24 cellular contexts compared by ENCODE assay signal in the genomic region with DNA sequence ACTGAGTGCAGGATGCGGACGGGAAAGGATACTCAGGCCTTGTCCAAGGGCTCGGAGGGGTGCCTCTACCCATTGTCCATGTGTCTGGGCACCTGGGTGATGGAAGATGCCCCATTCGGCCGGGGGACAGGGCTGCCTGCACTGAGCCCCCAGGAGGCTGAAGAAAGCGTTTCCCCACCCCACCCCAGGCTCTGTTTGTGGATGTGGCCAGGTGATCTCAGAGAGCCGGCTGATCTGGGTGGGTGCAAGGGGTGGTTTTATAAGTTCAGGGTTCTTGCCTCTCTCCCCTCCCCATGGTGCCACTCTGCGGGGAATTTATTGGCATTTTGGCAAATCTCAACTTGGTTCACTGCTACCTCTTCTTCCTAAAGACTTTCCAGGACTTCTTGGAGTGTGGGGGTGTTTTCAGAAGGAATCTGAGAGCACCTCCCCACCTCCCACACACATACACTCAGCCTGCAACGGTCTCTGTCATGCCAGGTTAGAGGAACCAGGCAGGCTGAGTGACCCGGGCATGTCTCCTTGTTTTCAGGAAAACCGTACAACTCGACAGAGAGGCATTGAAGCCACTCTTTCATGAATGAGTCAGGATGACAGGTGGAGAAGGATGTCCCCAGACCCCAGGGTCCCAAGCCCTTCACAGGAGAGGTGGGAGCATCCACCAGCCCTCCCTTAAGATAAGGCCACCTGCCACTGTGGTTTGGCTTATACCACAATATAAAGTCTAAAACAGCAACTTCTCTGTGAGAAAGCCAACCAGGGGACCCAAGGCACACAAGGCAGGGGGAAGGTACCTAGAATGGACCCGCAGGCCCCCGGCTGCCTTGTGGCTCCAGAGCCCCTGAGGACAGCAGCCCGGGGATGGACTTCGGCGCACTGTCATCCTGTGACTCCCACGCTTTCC.
DNase-seq lines count a peak whose midpoint lies in the region; ATAC-seq, FAIRE-seq and TF ChIP-seq lines count a peak whose summit lies in the region.
"Had no signal": no experiment of that assay in that cellular context is flagged by ENCODE, and none has a peak within 500 bp of the region (broad histone marks: within the 10 kb centered on the region; RNA-seq: fewer than 3 reads in every experiment).

No MANE protein-coding gene starts in this region.

- CTCF ChIA-PET in activated CD8-positive, alpha-beta memory T cell treated with anti-CD3 and anti-CD28 coated beads, Interleukin-2, amount 10 ng/mL, durations not matched to agents 7 days and 5 days (lab: Charles Lee) = interaction anchor here (1.3 kb wide), 1 partner anchor 18 kb away, joined by 3 read pairs; no protein-coding TSS in a partner anchor
- CTCF ChIA-PET in H1 (lab: Charles Lee; ENCODE audit: partially characterized antibody) = no interaction called here

- H3K36me3 ChIP-seq in Loucy (ENCODE audit: insufficient read depth, low read length) = no peaks in the 10 kb centered on the region
- H3K36me3 ChIP-seq in H1 (ENCODE audit: control insufficient read depth in 2 of 4, insufficient read depth in 4 of 4, low read length in 3 of 4) = no peaks in the 10 kb centered on the region
- H3K36me3 ChIP-seq: ascending aorta, lower lobe of right lung, SJSA1 had no signal

- H3K56ac ChIP-seq in H1 (replicated peaks; ENCODE audit: insufficient read length, low read depth, low read length) = no peak overlapping the region

- H4K5ac ChIP-seq in H1 (ENCODE audit: insufficient read length, low read depth, low read length) = peak overlapping the region; percentile 32

- DNase-seq in activated CD8-positive, alpha-beta memory T cell treated with anti-CD3 and anti-CD28 coated beads, Interleukin-2, amount 10 ng/mL, durations not matched to agents 7 days and 5 days = no peak
- no peak for DNase-seq in activated CD8-positive, alpha-beta memory T cell treated with anti-CD3 and anti-CD28 coated beads, Interleukin-2, amount 50 U/mL, for 4 hours
- DNase-seq in H1 (ENCODE audit: low read depth in 1 of 2, low spot score in 2 of 2) = no peak
- no peak for DNase-seq in stimulated activated naive CD8-positive, alpha-beta T cell treated with anti-CD3 and anti-CD28 coated beads, Interleukin-15, amount 100 ng/mL, for 72 hours
- DNase-seq in NCI-H2029 treated with DMSO at 0.1 percent for 48 hours (lab: John Stamatoyannopoulos, UW) = no peak
- DNase-seq in pons (ENCODE audit: low spot score) = no peak
- no peak for DNase-seq in stimulated activated naive B cell treated with anti-CD40 and anti-IgM and Interleukin-4, amounts not matched to agents 10 μg/mL and 1 μg/mL and 100 μg/mL, for 72 hours
- DNase-seq: activated CD4-positive, alpha-beta T cell treated with anti-CD3 and anti-CD28 coated beads for 1 hour; activated naive CD4-positive, alpha-beta T cell treated with Interleukin-2 at 50 U/mL for 16 hours; CD4-positive, alpha-beta T cell; cerebellar nuclear complex; DMS53; effector CD8-positive, alpha-beta T cell; lower lobe of right lung; NCI-H1105 treated with DMSO at 0.1 percent for 48 hours; NCI-H526 treated with DMSO at 0.1 percent for 48 hours; testis had no signal

- no peak overlapping the region for H3K4me3 Mint-ChIP-seq in activated CD8-positive, alpha-beta memory T cell treated with anti-CD3 and anti-CD28 coated beads, Interleukin-2, amount 10 ng/mL, durations not matched to agents 7 days and 5 days
- H3K4me3 Mint-ChIP-seq in stimulated activated naive CD8-positive, alpha-beta T cell treated with anti-CD3 and anti-CD28 coated beads, Interleukin-15, amount 100 ng/mL, for 72 hours = peak overlapping the region; percentile 12 to 58
- H3K4me3 Mint-ChIP-seq in stimulated activated naive B cell treated with anti-CD40 and anti-IgM and Interleukin-4, amounts not matched to agents 10 μg/mL and 1 μg/mL and 100 μg/mL, for 72 hours = no peak overlapping the region
- H3K4me3 Mint-ChIP-seq: CD4-positive, alpha-beta T cell had no signal

- H3K4me1 ChIP-seq in Loucy (ENCODE audit: insufficient read depth, low read length, poor library complexity, severe bottlenecking) (peaks cover 60% of the 10 kb centered on the region), H1 (replicated peaks in 1 of 4; ENCODE audit: control insufficient read depth in 3 of 4, insufficient read depth in 4 of 4, low read length in 3 of 4) (peaks cover 11 to 26% (median 24%) of the 10 kb centered on the region in 4 experiments)

- peak overlapping the region; percentile 97 for H2AK5ac ChIP-seq in H1 (ENCODE audit: low read depth, low read length)

- H4K20me1 ChIP-seq in Loucy (ENCODE audit: insufficient read depth, low read length, poor library complexity, severe bottlenecking) (no peaks in the 10 kb centered on the region), H1 (replicated peaks in 1 of 2; ENCODE audit: control insufficient read depth in 1 of 2, insufficient read depth in 2 of 2, low read length in 2 of 2) (no peaks in the 10 kb centered on the region)

- peaks cover 58% of the 10 kb centered on the region for H3K4me1 Mint-ChIP-seq in activated CD8-positive, alpha-beta memory T cell treated with anti-CD3 and anti-CD28 coated beads, Interleukin-2, amount 10 ng/mL, durations not matched to agents 7 days and 5 days
- H3K4me1 Mint-ChIP-seq in stimulated activated naive CD8-positive, alpha-beta T cell treated with anti-CD3 and anti-CD28 coated beads, Interleukin-15, amount 100 ng/mL, for 72 hours = peaks cover 62% of the 10 kb centered on the region
- H3K4me1 Mint-ChIP-seq in stimulated activated naive B cell treated with anti-CD40 and anti-IgM and Interleukin-4, amounts not matched to agents 10 μg/mL and 1 μg/mL and 100 μg/mL, for 72 hours = peaks cover 19 to 37% of the 10 kb centered on the region in 2 donors

- peak overlapping the region; percentile 28 for H4K8ac ChIP-seq in H1 (ENCODE audit: extremely low read depth, insufficient read depth, low read length)

- TF ChIP-seq RAD21 in H1 (IDR thresholded peaks at IDR 0.05 in 1 of 2, conservative IDR thresholded peaks at IDR 0.05 in 1 of 2; ENCODE audit: low read depth in 2 of 2, low read length in 2 of 2) = no peak

- H3K27ac Mint-ChIP-seq in activated CD8-positive, alpha-beta memory T cell treated with anti-CD3 and anti-CD28 coated beads, Interleukin-2, amount 10 ng/mL, durations not matched to agents 7 days and 5 days = peak overlapping the region; percentile 57
- H3K27ac Mint-ChIP-seq in stimulated activated naive CD8-positive, alpha-beta T cell treated with anti-CD3 and anti-CD28 coated beads, Interleukin-15, amount 100 ng/mL, for 72 hours = peak overlapping the region in 1 of 2 donors; percentile 27
- H3K27ac Mint-ChIP-seq in stimulated activated naive B cell treated with anti-CD40 and anti-IgM and Interleukin-4, amounts not matched to agents 10 μg/mL and 1 μg/mL and 100 μg/mL, for 72 hours = no peak overlapping the region
- H3K27ac Mint-ChIP-seq: CD4-positive, alpha-beta T cell had no signal

- H3K4ac ChIP-seq in H1 (replicated peaks; ENCODE audit: insufficient read length, low read depth, low read length) = peak overlapping the region; percentile 51

- H3K14ac ChIP-seq in H1 (ENCODE audit: insufficient read length) = no peak overlapping the region

- no peak for ATAC-seq in activated CD8-positive, alpha-beta memory T cell treated with anti-CD3 and anti-CD28 coated beads, Interleukin-2, amount 10 ng/mL, durations not matched to agents 7 days and 5 days
- no peak for ATAC-seq in stimulated activated naive CD8-positive, alpha-beta T cell treated with anti-CD3 and anti-CD28 coated beads, Interleukin-15, amount 100 ng/mL, for 72 hours
- ATAC-seq in stimulated activated naive B cell treated with anti-CD40 and anti-IgM and Interleukin-4, amounts not matched to agents 10 μg/mL and 1 μg/mL and 100 μg/mL, for 72 hours (replicated peaks) = no peak
- ATAC-seq: A549 had no signal

- H3K79me2 ChIP-seq in Loucy (ENCODE audit: insufficient read depth, low read length) = no peaks in the 10 kb centered on the region
- H3K79me2 ChIP-seq in H1 (ENCODE audit: control insufficient read depth in 1 of 2, insufficient read depth in 2 of 2, low read length in 2 of 2) = no peaks in the 10 kb centered on the region
- H3K79me2 ChIP-seq: parathyroid adenoma had no signal

- no peak overlapping the region for H3K23ac ChIP-seq in H1 (ENCODE audit: insufficient read length)

- peak overlapping the region; percentile 47 for H2BK120ac ChIP-seq in H1 (replicated peaks; ENCODE audit: low read depth, low read length)

- H3F3A ChIP-seq in Loucy (ENCODE audit: low read depth) = no peaks in the 10 kb centered on the region; the same call in 1 of the 2 replicates

- peak overlapping the region; percentile 61 for H2BK12ac ChIP-seq in H1 (ENCODE audit: low read depth, low read length)

- TF ChIP-seq POLR2A in H1 (IDR thresholded peaks at IDR 0.05; ENCODE audit: control extremely low read depth in 1 of 2, low read depth in 2 of 2, low read length in 2 of 2) = no peak

- H3K9me3 ChIP-seq in Loucy (ENCODE audit: insufficient read depth, low read depth, low read length) (no peaks in the 10 kb centered on the region), H1 (ENCODE audit: insufficient read depth in 2 of 2, low read depth in 1 of 2, low read length in 1 of 2) (no peaks in the 10 kb centered on the region)
- H3K9me3 ChIP-seq: A549, ascending aorta, lower lobe of right lung, SJSA1, testis had no signal

- peak overlapping the region; percentile 48; the same call in 1 of the 2 replicates for H3K27ac ChIP-seq in H1 (ENCODE audit: low read depth, low read length)
- H3K27ac ChIP-seq: A549, ascending aorta, KMS-11, lower lobe of right lung, parathyroid adenoma, SJSA1, testis had no signal

- peak overlapping the region; percentile 38 for H3K4me3 ChIP-seq in Loucy (ENCODE audit: low read length, poor library complexity, severe bottlenecking)
- no peak overlapping the region; a peak in 1 of 8 replicates for H3K4me3 ChIP-seq in H1 (ENCODE audit: extremely low read depth in 1 of 4, insufficient read depth in 2 of 4, low read depth in 3 of 4, low read length in 4 of 4)
- H3K4me3 ChIP-seq: A549, ascending aorta, lower lobe of right lung, SJSA1, testis had no signal

- no peak for TF ChIP-seq EP300 in H1 (IDR thresholded peaks at IDR 0.05; ENCODE audit: borderline replicate concordance in 1 of 2, low read depth in 2 of 2, low read length in 2 of 2)

- WGBS in H1 (ENCODE audit: extremely low coverage in 1 of 2, insufficient coverage in 1 of 2, insufficient read length in 1 of 2, insufficient replicate concordance in 2 of 2, low coverage in 1 of 2, low lambda C conversion rate in 2 of 2, missing lambda C conversion rate in 1 of 2), 2 experiments = 81% methylated on average over 18 of the region's 18 CpGs; no CpG with 5 or more reads in 1 of the 2 experiments

- H2AFZ ChIP-seq in Loucy (ENCODE audit: low read length) (no peak overlapping the region), H1 (ENCODE audit: low read length) (no peak overlapping the region)
- H2AFZ ChIP-seq: parathyroid adenoma had no signal

- no peaks in the 10 kb centered on the region for H3K9me3 Mint-ChIP-seq in activated CD8-positive, alpha-beta memory T cell treated with anti-CD3 and anti-CD28 coated beads, Interleukin-2, amount 10 ng/mL, durations not matched to agents 7 days and 5 days (ENCODE audit: low read depth)
- no peaks in the 10 kb centered on the region for H3K9me3 Mint-ChIP-seq in stimulated activated naive CD8-positive, alpha-beta T cell treated with anti-CD3 and anti-CD28 coated beads, Interleukin-15, amount 100 ng/mL, for 72 hours
- H3K9me3 Mint-ChIP-seq in stimulated activated naive B cell treated with anti-CD40 and anti-IgM and Interleukin-4, amounts not matched to agents 10 μg/mL and 1 μg/mL and 100 μg/mL, for 72 hours = no peaks in the 10 kb centered on the region
- H3K9me3 Mint-ChIP-seq: CD4-positive, alpha-beta T cell had no signal

- H3K9ac ChIP-seq in Loucy (ENCODE audit: low read depth, low read length, poor library complexity, severe bottlenecking) (peak overlapping the region; percentile 58), H1 (replicated peaks in 1 of 4; ENCODE audit: extremely low read depth in 1 of 4, low read depth in 3 of 4, low read length in 3 of 4) (peak overlapping the region in 2 of 4 experiments; percentile 31 to 49; a peak in 2 of 7 replicates)
- H3K9ac ChIP-seq: KMS-11, parathyroid adenoma had no signal

- TF ChIP-seq CTCF in Loucy (conservative IDR thresholded peaks at IDR 0.05; ENCODE audit: low read length) = no peak
- no peak for TF ChIP-seq CTCF in H1 (IDR thresholded peaks at IDR 0.05; ENCODE audit: control extremely low read depth in 1 of 3, insufficient read depth in 1 of 3, low read depth in 1 of 3, low read length in 3 of 3)

- H3K23me2 ChIP-seq in H1 (ENCODE audit: low read depth, low read length) = no peaks in the 10 kb centered on the region

- no peak for FAIRE-seq in H1 (lab: Jason Lieb, UNC)
- FAIRE-seq: A549, H54 had no signal

- H3K79me1 ChIP-seq in H1 (ENCODE audit: low read depth, low read length) = no peaks in the 10 kb centered on the region

- POLR2A ChIA-PET in H1 (lab: Charles Lee; ENCODE audit: partially characterized antibody) = interaction anchor here (1.9 kb wide), 1 partner anchor 15 kb away, joined by 7 read pairs; no protein-coding TSS in a partner anchor

- H3K4me2 ChIP-seq in Loucy (ENCODE audit: low read depth, low read length, poor library complexity, severe bottlenecking) = peak overlapping the region; percentile 48
- H3K4me2 ChIP-seq in H1 (ENCODE audit: insufficient read depth in 1 of 2, low read depth in 2 of 2, low read length in 2 of 2) = no peak overlapping the region
- H3K4me2 ChIP-seq: A549, KMS-11 had no signal

- H3K9me2 ChIP-seq in Loucy (replicated peaks; ENCODE audit: low read depth, low read length) = no peaks in the 10 kb centered on the region

- peak overlapping the region; percentile 99 for H2BK20ac ChIP-seq in H1 (ENCODE audit: low read length)

- H3K36me3 Mint-ChIP-seq in activated CD8-positive, alpha-beta memory T cell treated with anti-CD3 and anti-CD28 coated beads, Interleukin-2, amount 10 ng/mL, durations not matched to agents 7 days and 5 days = peaks cover 4% of the 10 kb centered on the region
- H3K36me3 Mint-ChIP-seq in stimulated activated naive B cell treated with anti-CD40 and anti-IgM and Interleukin-4, amounts not matched to agents 10 μg/mL and 1 μg/mL and 100 μg/mL, for 72 hours = no peaks in the 10 kb centered on the region

- peak overlapping the region; percentile 94 for H4K91ac ChIP-seq in H1 (replicated peaks; ENCODE audit: insufficient read length, low read length)

- peak overlapping the region; percentile 81 for H3K18ac ChIP-seq in H1 (ENCODE audit: extremely low read depth, low read length)

- no peaks in the 10 kb centered on the region for H3K27me3 ChIP-seq in Loucy (ENCODE audit: insufficient read depth, low read length, poor library complexity, severe bottlenecking)
- no peaks in the 10 kb centered on the region for H3K27me3 ChIP-seq in H1 (replicated peaks in 1 of 4; ENCODE audit: control insufficient read depth in 3 of 4, extremely low read depth in 1 of 4, insufficient read depth in 3 of 4, low read length in 3 of 4)
- H3K27me3 ChIP-seq: ascending aorta, SJSA1, testis had no signal

- peak overlapping the region; percentile 77; the same call in 1 of the 2 replicates for H2BK15ac ChIP-seq in H1 (ENCODE audit: low read length)

- H3K27me3 Mint-ChIP-seq in activated CD8-positive, alpha-beta memory T cell treated with anti-CD3 and anti-CD28 coated beads, Interleukin-2, amount 10 ng/mL, durations not matched to agents 7 days and 5 days = peaks cover 2% of the 10 kb centered on the region
- peaks cover 74% of the 10 kb centered on the region for H3K27me3 Mint-ChIP-seq in stimulated activated naive CD8-positive, alpha-beta T cell treated with anti-CD3 and anti-CD28 coated beads, Interleukin-15, amount 100 ng/mL, for 72 hours
- peaks cover 41 to 43% of the 10 kb centered on the region in 2 donors for H3K27me3 Mint-ChIP-seq in stimulated activated naive B cell treated with anti-CD40 and anti-IgM and Interleukin-4, amounts not matched to agents 10 μg/mL and 1 μg/mL and 100 μg/mL, for 72 hours

- peak overlapping the region; percentile 90; the same call in 1 of the 2 replicates for H2BK5ac ChIP-seq in H1 (ENCODE audit: low read depth, low read length)

Comparison
In these comparisons a context has a peak if more than half of its experiments do, and no peak if none do; other contexts are left out.
1. H3K4me3 Mint-ChIP-seq: peak in stimulated activated naive CD8-positive, alpha-beta T cell treated with anti-CD3 and anti-CD28 coated beads, Interleukin-15, amount 100 ng/mL, for 72 hours (2 of 2); none in activated CD8-positive, alpha-beta memory T cell treated with anti-CD3 and anti-CD28 coated beads, Interleukin-2, amount 10 ng/mL, durations not matched to agents 7 days and 5 days (single experiment) and stimulated activated naive B cell treated with anti-CD40 and anti-IgM and Interleukin-4, amounts not matched to agents 10 μg/mL and 1 μg/mL and 100 μg/mL, for 72 hours (0 of 2).